In genomic region chr6:37331047-37331446, GRCh38 we compare ENCODE assay signal across 27 cellular contexts.
"Had no signal": no experiment of that assay in that cellular context is flagged by ENCODE, and none has a peak within 500 bp of the region (broad histone marks: within the 10 kb centered on the region; RNA-seq: fewer than 3 reads in every experiment).

No MANE protein-coding gene starts in this region.

- H3K27me3 ChIP-seq: colonic mucosa, dorsolateral prefrontal cortex, esophagus muscularis mucosa, esophagus squamous epithelium, foreskin keratinocyte, gastrocnemius medialis, gastroesophageal sphincter, heart left ventricle, heart right ventricle had no signal

- DNase-seq: colonic mucosa; cortex of kidney; dermis blood vessel endothelial cell; dorsolateral prefrontal cortex; effector CD4-positive, alpha-beta T cell; effector CD8-positive, alpha-beta T cell; effector memory CD4-positive, alpha-beta T cell; effector memory CD8-positive, alpha-beta T cell; endodermal cell; erythroblast; esophagus squamous epithelium; foreskin fibroblast; foreskin keratinocyte; foreskin melanocyte; gastrocnemius medialis; glutamatergic neuron; head of caudate nucleus; heart left ventricle; heart right ventricle had no signal

- H3K36me3 ChIP-seq: colonic mucosa had no signal

- H3K27ac ChIP-seq: colonic mucosa, coronary artery, dorsolateral prefrontal cortex, epithelial cell of prostate, esophagus muscularis mucosa, esophagus squamous epithelium, foreskin keratinocyte, gastrocnemius medialis, gastroesophageal sphincter, heart left ventricle, heart right ventricle had no signal

- H3K9me3 ChIP-seq: colonic mucosa, esophagus muscularis mucosa, esophagus squamous epithelium, gastrocnemius medialis, gastroesophageal sphincter, heart left ventricle, heart right ventricle had no signal

- FAIRE-seq: colon, endometrium, frontal cortex had no signal

- ATAC-seq: effector memory CD8-positive, alpha-beta T cell; esophagus mucosa; foreskin keratinocyte; gastrocnemius medialis; gastroesophageal sphincter; heart left ventricle; heart right ventricle had no signal

- H3K4me3 ChIP-seq: colonic mucosa, coronary artery, dorsolateral prefrontal cortex, esophagus muscularis mucosa, esophagus squamous epithelium, gastrocnemius medialis, gastroesophageal sphincter, heart left ventricle, heart right ventricle had no signal

- H3K4me1 ChIP-seq: colonic mucosa, esophagus squamous epithelium, foreskin keratinocyte, gastroesophageal sphincter had no signal
